19 cellular contexts compared by ENCODE assay signal in genomic region chr6:33959661-33960344, GRCh38.
"Had no signal": no experiment of that assay in that cellular context is flagged by ENCODE, and none has a peak within 500 bp of the region (broad histone marks: within the 10 kb centered on the region; RNA-seq: fewer than 3 reads in every experiment).

No MANE protein-coding gene starts in this region.

- H3K27me3 ChIP-seq: testis had no signal

- DNase-seq: activated CD4-positive, alpha-beta memory T cell treated with anti-CD3 and anti-CD28 coated beads, Interleukin-2, amount 10 ng/mL, durations not matched to agents 7 days and 5 days; activated CD4-positive, alpha-beta T cell treated with anti-CD3 and anti-CD28 coated beads for 48 hours; activated CD4-positive, CD25-positive, alpha-beta regulatory T cell; activated CD8-positive, alpha-beta memory T cell treated with anti-CD3 and anti-CD28 coated beads, Interleukin-2, amount 10 ng/mL, durations not matched to agents 7 days and 5 days; activated naive CD4-positive, alpha-beta T cell treated with Interleukin-2 at 50 U/mL for 16 hours; activated naive CD8-positive, alpha-beta T cell treated with anti-CD3 and anti-CD28 coated beads, Interleukin-2, amount 10 ng/mL, durations not matched to agents 7 days and 5 days; erythroblast; gastrocnemius medialis; left ventricle myocardium inferior; mucosa of descending colon; naive B cell; stimulated activated CD4-positive, alpha-beta T cell treated with anti-CD3 and anti-CD28 coated beads, Interleukin-15, amount 100 ng/mL, for 24 hours; stimulated activated CD4-positive, alpha-beta T cell treated with anti-CD3 and anti-CD28 coated beads, Interleukin-2, amount 100 ng/mL, for 48 hours; stomach; T-cell; testis had no signal

- H3K4me1 ChIP-seq: gastrocnemius medialis, left ventricle myocardium inferior, prostate gland, stomach, testis had no signal

- H3K36me3 ChIP-seq: gastrocnemius medialis, left ventricle myocardium inferior, prostate gland, stomach had no signal

- H3K9me3 ChIP-seq: gastrocnemius medialis, mucosa of descending colon, prostate gland, stomach, testis had no signal

- ATAC-seq: activated CD8-positive, alpha-beta memory T cell treated with anti-CD3 and anti-CD28 coated beads, Interleukin-2, amount 10 ng/mL, durations not matched to agents 7 days and 5 days; gastrocnemius medialis; T-cell had no signal

- H3K27ac ChIP-seq: gastrocnemius medialis, left ventricle myocardium inferior, prostate gland, stomach, testis had no signal

- FAIRE-seq: kidney had no signal

- H3K4me3 ChIP-seq: gastrocnemius medialis, left ventricle myocardium inferior, mucosa of descending colon, prostate gland, skin epidermis, stomach, testis had no signal
